In genomic region chr6:107744927-107745326, GRCh38 we compare ENCODE assay signal across 20 cellular contexts.
A peak's percentile ranks its signal among the peaks of the same experiment; 100 is the strongest.
DNase-seq lines count a peak whose midpoint lies in the region; ATAC-seq, FAIRE-seq and TF ChIP-seq lines count a peak whose summit lies in the region.
"Had no signal": no experiment of that assay in that cellular context is flagged by ENCODE, and none has a peak within 500 bp of the region (broad histone marks: within the 10 kb centered on the region; RNA-seq: fewer than 3 reads in every experiment).

No MANE protein-coding gene starts in this region.

- WGBS in K562 (ENCODE audit: insufficient coverage, low coverage, missing lambda C conversion rate) = under 1% methylated on average over 11 of the region's 12 CpGs
- WGBS in neuronal stem cell (ENCODE audit: extremely low coverage in 2 of 2, insufficient read length in 2 of 2, insufficient replicate concordance in 1 of 2), 2 donors = no CpG with 5 or more reads among the region's 12 CpGs
- WGBS in endodermal cell (ENCODE audit: insufficient coverage in 1 of 2, insufficient read length in 1 of 2), 2 experiments = 92 to 98% methylated on average over 6 to 12 of the region's 12 CpGs

- H3K36me3 ChIP-seq in CD8-positive, alpha-beta T cell (ENCODE audit: insufficient read depth, low read length) = peaks cover 22% of the 10 kb centered on the region
- H3K36me3 ChIP-seq in K562 (ENCODE audit: control insufficient read depth, insufficient read depth, low read length) = no peaks in the 10 kb centered on the region
- H3K36me3 ChIP-seq in neuronal stem cell (replicated peaks in 1 of 2; ENCODE audit: control insufficient read depth in 2 of 2, insufficient read depth in 2 of 2, low read length in 2 of 2) = no peaks in the 10 kb centered on the region
- no peaks in the 10 kb centered on the region for H3K36me3 ChIP-seq in endodermal cell (ENCODE audit: control insufficient read depth, insufficient read depth, low read length)
- H3K36me3 ChIP-seq: BE2C had no signal

- H3K27ac Mint-ChIP-seq in CD8-positive, alpha-beta T cell = peak overlapping the region; percentile 37
- no peak overlapping the region for H3K27ac Mint-ChIP-seq in endodermal cell
- H3K27ac Mint-ChIP-seq: H9 had no signal

- no peak for DNase-seq in CD8-positive, alpha-beta T cell
- DNase-seq in K562 (ENCODE audit: extremely low read depth in 1 of 4, low spot score in 3 of 4) = no peak
- DNase-seq in mucosa of gallbladder (ENCODE audit: low spot score) = peak; percentile 8
- DNase-seq in neuronal stem cell (ENCODE audit: low spot score) = no peak
- no peak for DNase-seq in NCI-H524 treated with DMSO at 0.1 percent for 48 hours (lab: John Stamatoyannopoulos, UW)
- no peak for DNase-seq in endodermal cell
- DNase-seq: ACHN; BE2C; C1 segment of cervical spinal cord; CD4-positive, CD25-positive, alpha-beta regulatory T cell; COR-L47; DMS 273 treated with DMSO at 0.1 percent for 48 hours; DMS53; DND-41; EL; H9 had no signal

- no peak overlapping the region for H2BK15ac ChIP-seq in neuronal stem cell (ENCODE audit: low read length)

- TF ChIP-seq POLR2A in K562 (conservative IDR thresholded peaks at IDR 0.05) = no peak

- H3K79me2 ChIP-seq in K562 (ENCODE audit: control insufficient read depth, insufficient read depth, low read length) = no peaks in the 10 kb centered on the region

- no peaks in the 10 kb centered on the region for H3K27me3 ChIP-seq in CD8-positive, alpha-beta T cell (ENCODE audit: insufficient read depth, low read length)
- H3K27me3 ChIP-seq in K562 (ENCODE audit: control insufficient read depth in 2 of 2, insufficient read depth in 2 of 2, low read length in 2 of 2) = peaks cover 23 to 51% of the 10 kb centered on the region in 2 experiments
- H3K27me3 ChIP-seq in neuronal stem cell (ENCODE audit: control insufficient read depth in 3 of 3, insufficient read depth in 3 of 3, low read depth in 1 of 3, low read length in 3 of 3) = peaks cover 0 to 47% (median 0%) of the 10 kb centered on the region in 3 experiments
- H3K27me3 ChIP-seq in endodermal cell (ENCODE audit: control insufficient read depth, insufficient read depth, low read length, poor library complexity, severe bottlenecking) = peaks cover 48% of the 10 kb centered on the region

- H3K9me3 ChIP-seq in CD8-positive, alpha-beta T cell (ENCODE audit: low read length) = no peaks in the 10 kb centered on the region
- H3K9me3 ChIP-seq in K562 (replicated peaks; ENCODE audit: control insufficient read depth, insufficient read depth, low read depth, low read length) (no peaks in the 10 kb centered on the region), neuronal stem cell (replicated peaks in 1 of 2; ENCODE audit: control insufficient read depth in 2 of 2, insufficient read depth in 1 of 2, low read depth in 1 of 2, low read length in 2 of 2) (no peaks in the 10 kb centered on the region), endodermal cell (ENCODE audit: control insufficient read depth, low read length) (no peaks in the 10 kb centered on the region)
- H3K9me3 ChIP-seq: BE2C had no signal

- H2AK5ac ChIP-seq in neuronal stem cell (ENCODE audit: low read depth, low read length) = no peak overlapping the region

- no peak overlapping the region for H3K4me3 ChIP-seq in CD8-positive, alpha-beta T cell (ENCODE audit: low read depth, low read length)
- no peak overlapping the region for H3K4me3 ChIP-seq in K562
- H3K4me3 ChIP-seq in neuronal stem cell (ENCODE audit: low read length in 2 of 2) = no peak overlapping the region
- H3K4me3 ChIP-seq in endodermal cell (ENCODE audit: low read length) = no peak overlapping the region
- H3K4me3 ChIP-seq: GM12878 had no signal

- peak overlapping the region; percentile 10 for H2BK12ac ChIP-seq in neuronal stem cell (ENCODE audit: low read length)

- H2BK5ac ChIP-seq in neuronal stem cell (ENCODE audit: low read length) = peak overlapping the region; percentile 59

- no TSS peak for BruUV-seq in K562 (replicated peaks; lab: Mats Ljungman, UMichigan)

- H3K4me2 ChIP-seq in K562 (ENCODE audit: insufficient read depth, low read length) (no peak overlapping the region), neuronal stem cell (ENCODE audit: insufficient read depth, low read length, poor library complexity, severe bottlenecking) (no peak overlapping the region)

- peak overlapping the region; percentile 21 for H2BK120ac ChIP-seq in neuronal stem cell (ENCODE audit: low read depth, low read length)

- no peak overlapping the region for H3K4ac ChIP-seq in neuronal stem cell (ENCODE audit: low read length)

- CTCF ChIA-PET in CD8-positive, alpha-beta T cell (lab: Charles Lee) = interaction anchor here (1.2 to 8.5 kb wide), 5 partner anchors 9 to 122 kb away, joined by 3 to 52 read pairs (median 7); no protein-coding TSS in a partner anchor
- CTCF ChIA-PET in K562 (lab: Yijun Ruan, JAX; ENCODE audit: low intra/inter-chr PET ratio) = no interaction called here

- peak overlapping the region; percentile 58 for H3K18ac ChIP-seq in neuronal stem cell (ENCODE audit: low read length)

- peaks cover 29% of the 10 kb centered on the region for H3K4me1 ChIP-seq in CD8-positive, alpha-beta T cell (ENCODE audit: insufficient read depth, low read length)
- H3K4me1 ChIP-seq in K562 (replicated peaks in 1 of 2; ENCODE audit: control insufficient read depth in 2 of 2, insufficient read depth in 2 of 2, low read length in 2 of 2) (no peaks in the 10 kb centered on the region), neuronal stem cell (ENCODE audit: control insufficient read depth in 2 of 2, insufficient read depth in 1 of 2, low read depth in 1 of 2, low read length in 2 of 2) (no peaks in the 10 kb centered on the region), endodermal cell (ENCODE audit: control insufficient read depth, insufficient read depth, low read length) (no peaks in the 10 kb centered on the region)
- H3K4me1 ChIP-seq: BE2C had no signal

- TF ChIP-seq CTCF in CD8-positive, alpha-beta T cell (IDR thresholded peaks at IDR 0.05) = no peak
- TF ChIP-seq CTCF in K562 (IDR thresholded peaks at IDR 0.05 in 2 of 3, conservative IDR thresholded peaks at IDR 0.05 in 1 of 3; ENCODE audit: insufficient read depth in 2 of 3, low read depth in 1 of 3, low read length in 3 of 3) (no peak), endodermal cell (conservative IDR thresholded peaks at IDR 0.05) (no peak)

- no peak overlapping the region for H3K4me3 Mint-ChIP-seq in CD8-positive, alpha-beta T cell
- H3K4me3 Mint-ChIP-seq in endodermal cell = no peak overlapping the region
- H3K4me3 Mint-ChIP-seq: CD4-positive, CD25-positive, alpha-beta regulatory T cell; H9 had no signal

- no peaks in the 10 kb centered on the region for H3K27me3 Mint-ChIP-seq in CD8-positive, alpha-beta T cell (ENCODE audit: low read depth)
- peaks cover 32% of the 10 kb centered on the region for H3K27me3 Mint-ChIP-seq in endodermal cell (ENCODE audit: insufficient read depth)

- in situ Hi-C loops in K562 (cut with MboI) = no loop called here

- no peaks in the 10 kb centered on the region for H4K20me1 ChIP-seq in K562 (replicated peaks; ENCODE audit: control insufficient read depth, insufficient read depth, low read length)

- ATAC-seq in CD8-positive, alpha-beta T cell = no peak
- ATAC-seq in K562 = no peak
- ATAC-seq in GM19351 (IDR thresholded peaks at IDR 0.05; ENCODE audit: unreplicated experiment) = no peak
- ATAC-seq: GM12878 had no signal

- H3K4me1 Mint-ChIP-seq in CD8-positive, alpha-beta T cell (ENCODE audit: low read depth) = peaks cover 62% of the 10 kb centered on the region
- H3K4me1 Mint-ChIP-seq in endodermal cell = no peaks in the 10 kb centered on the region
- H3K4me1 Mint-ChIP-seq: H9 had no signal

- POLR2A ChIA-PET in CD8-positive, alpha-beta T cell (lab: Charles Lee) = no interaction called here
- POLR2A ChIA-PET in K562 (lab: Yijun Ruan, JAX) = no interaction called here

- H3K36me3 Mint-ChIP-seq in CD8-positive, alpha-beta T cell = peaks cover 92% of the 10 kb centered on the region
- no peaks in the 10 kb centered on the region for H3K36me3 Mint-ChIP-seq in endodermal cell (ENCODE audit: low read depth)

- no peak overlapping the region for H3K14ac ChIP-seq in neuronal stem cell (ENCODE audit: low read length)

- no peaks in the 10 kb centered on the region for H3K9me1 ChIP-seq in K562 (ENCODE audit: control insufficient read depth, insufficient read depth, low read length)

- H3K9ac ChIP-seq in K562 (ENCODE audit: insufficient read depth in 1 of 2, low read depth in 2 of 2, low read length in 2 of 2) (no peak overlapping the region), neuronal stem cell (ENCODE audit: low read depth, low read length, poor library complexity) (no peak overlapping the region), endodermal cell (ENCODE audit: extremely low read depth, low read length, poor library complexity, severe bottlenecking) (no peak overlapping the region)

- FAIRE-seq in K562 (lab: Jason Lieb, UNC) = no peak
- FAIRE-seq: A204.1, GM12878, H1 had no signal

- peaks cover 8% of the 10 kb centered on the region for H3K9me3 Mint-ChIP-seq in CD8-positive, alpha-beta T cell
- no peaks in the 10 kb centered on the region for H3K9me3 Mint-ChIP-seq in endodermal cell
- H3K9me3 Mint-ChIP-seq: H9 had no signal

- no peak overlapping the region for H3K27ac ChIP-seq in CD8-positive, alpha-beta T cell (ENCODE audit: low read depth, low read length)
- H3K27ac ChIP-seq in K562 (ENCODE audit: extremely low read depth, low read depth, low read length) (no peak overlapping the region), neuronal stem cell (replicated peaks; ENCODE audit: low read length) (no peak overlapping the region), endodermal cell (ENCODE audit: low read depth, low read length) (no peak overlapping the region)

- no peak for TF ChIP-seq EP300 in K562 (IDR thresholded peaks at IDR 0.05; ENCODE audit: low read length)

- no peaks in the 10 kb centered on the region for H3K79me1 ChIP-seq in neuronal stem cell (ENCODE audit: low read depth, low read length)

- intact Hi-C loops in CD8-positive, alpha-beta T cell (cut with DNase I, micrococcal nuclease) = loop anchor here (5.0 to 10.0 kb wide), 2 partner anchors 42 to 1220 kb away; no protein-coding TSS in a partner anchor
- intact Hi-C loops in K562 (cut with micrococcal nuclease) = no loop called here

- no peak overlapping the region for H4K91ac ChIP-seq in neuronal stem cell (ENCODE audit: low read depth, low read length, poor library complexity)

- H2AFZ ChIP-seq in K562 (ENCODE audit: low read depth, low read length) (no peak overlapping the region), neuronal stem cell (ENCODE audit: low read length) (no peak overlapping the region)

- H3K23ac ChIP-seq in neuronal stem cell (ENCODE audit: low read depth, low read length, poor library complexity) = no peak overlapping the region

- no peak overlapping the region for H4K8ac ChIP-seq in neuronal stem cell (ENCODE audit: low read depth, low read length)

- TF ChIP-seq RAD21 in K562 (CRISPR knock-in tag; conservative IDR thresholded peaks at IDR 0.05 in 1 of 2, IDR thresholded peaks at IDR 0.05 in 1 of 2) = no peak
